ENCODE assay signal across 2 cellular contexts in genomic region chr19:19154768-19155494, GRCh38.
A peak's percentile ranks its signal among the peaks of the same experiment; 100 is the strongest.
TF ChIP-seq lines count a peak whose summit lies in the region.

No MANE protein-coding gene starts in this region.

TF ChIP-seq in GM12891, 5 proteins besides CTCF, POLR2A, EP300 and RAD21:
- no peak for TF ChIP-seq POLR2AphosphoS5 (IDR thresholded peaks at IDR 0.05; ENCODE audit: low read depth, low read length)
- TF ChIP-seq TAF1 (IDR thresholded peaks at IDR 0.05; ENCODE audit: low read depth, low read length): no peak
- no peak for TF ChIP-seq SPI1 (IDR thresholded peaks at IDR 0.05; ENCODE audit: low read depth, low read length)
- no peak for TF ChIP-seq POU2F2 (IDR thresholded peaks at IDR 0.05; ENCODE audit: low read depth, low read length)
- TF ChIP-seq PAX5 (IDR thresholded peaks at IDR 0.05; ENCODE audit: insufficient read depth, low read length, severe bottlenecking): no peak

TF ChIP-seq in GM12878, 131 proteins besides CTCF, POLR2A, EP300 and RAD21:
- TF ChIP-seq BACH1 (IDR thresholded peaks at IDR 0.05; ENCODE audit: borderline replicate concordance) (no peak), SMARCA5 (IDR thresholded peaks at IDR 0.05) (peak; percentile 82)
